ENCODE assay signal across 1 cellular context in the genomic region with DNA sequence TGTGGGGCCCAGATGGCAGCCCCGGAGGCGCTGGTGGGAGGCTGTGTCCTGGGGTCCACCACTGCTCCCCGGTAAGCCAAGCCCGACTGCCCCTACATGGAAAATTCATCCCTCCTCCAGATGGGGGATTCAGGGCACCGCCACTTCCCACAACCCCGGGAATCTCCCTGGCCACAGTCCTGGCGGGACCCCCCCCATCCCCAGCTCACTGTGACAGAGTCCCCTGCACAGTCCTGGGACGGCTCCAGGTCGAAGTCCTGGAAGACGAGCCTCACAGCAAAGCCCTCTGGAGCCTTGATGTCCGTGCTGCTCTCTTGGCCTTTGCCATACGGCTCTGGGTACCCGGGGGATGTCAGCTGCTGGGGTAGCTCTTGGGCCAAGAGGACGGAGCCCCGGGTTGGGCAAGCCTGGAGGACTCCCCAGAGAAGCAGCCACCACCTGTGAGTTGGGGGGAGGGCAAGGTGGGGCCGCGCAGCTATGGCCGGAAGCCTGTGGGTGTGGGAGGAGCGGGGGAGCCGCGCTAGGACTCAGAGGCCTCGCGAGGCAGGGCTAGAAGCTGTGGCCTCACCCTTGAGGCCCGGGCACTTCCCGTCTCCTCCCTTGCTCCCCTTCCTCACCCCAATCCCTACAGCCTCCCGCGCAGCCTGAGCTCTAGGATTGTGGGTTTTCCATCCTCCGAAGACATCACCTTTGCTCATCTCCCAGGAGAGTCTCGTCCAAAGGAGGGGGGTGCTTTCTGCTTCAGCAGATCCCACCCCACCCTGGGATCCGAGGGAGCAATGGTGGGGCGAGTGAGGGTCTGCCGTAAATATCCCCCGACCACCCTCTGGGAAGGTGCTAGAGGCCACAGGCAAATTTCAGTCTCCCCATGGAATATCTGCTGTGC.
A peak's percentile ranks its signal among the peaks of the same experiment; 100 is the strongest.
TF ChIP-seq lines count a peak whose summit lies in the region.

No MANE protein-coding gene starts in this region.

TF ChIP-seq in HepG2, 621 proteins besides CTCF, POLR2A, EP300 and RAD21 (continued from another document):
- TF ChIP-seq ZKSCAN5 (CRISPR knock-in tag; IDR thresholded peaks at IDR 0.05) = no peak
- 0 out of 2 replicates have a peak, but pooled peaks have one; percentile 45 for TF ChIP-seq HES4 (CRISPR knock-in tag; IDR thresholded peaks at IDR 0.05; ENCODE audit: borderline replicate concordance)
- TF ChIP-seq ATF3 (CRISPR knock-in tag; IDR thresholded peaks at IDR 0.05) = no peak
- TF ChIP-seq, protein P1, sequence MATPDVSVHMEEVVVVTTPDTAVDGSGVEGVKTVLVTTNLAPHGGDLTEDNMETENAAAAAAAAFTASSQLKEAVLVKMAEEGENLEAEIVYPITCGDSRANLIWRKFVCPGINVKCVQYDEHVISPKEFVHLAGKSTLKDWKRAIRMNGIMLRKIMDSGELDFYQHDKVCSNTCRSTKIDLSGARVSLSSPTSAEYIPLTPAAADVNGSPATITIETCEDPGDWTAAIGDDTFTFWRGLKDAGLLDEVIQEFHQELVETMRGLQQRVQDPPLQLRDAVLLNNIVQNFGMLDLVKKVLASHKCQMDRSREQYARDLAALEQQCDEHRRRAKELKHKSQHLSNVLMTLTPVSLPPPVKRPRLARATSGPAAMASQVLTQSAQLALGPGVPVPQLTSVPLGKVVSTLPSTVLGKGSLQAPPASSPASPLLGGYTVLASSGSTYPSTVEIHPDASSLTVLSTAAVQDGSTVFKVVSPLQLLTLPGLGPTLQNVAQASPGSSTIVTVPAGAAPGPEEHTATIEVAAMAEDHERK (CRISPR knock-in tag; IDR thresholded peaks at IDR 0.05; ENCODE audit: low read depth) = no peak
- TF ChIP-seq ZNF644 (CRISPR knock-in tag; IDR thresholded peaks at IDR 0.05; ENCODE audit: low read depth) = no peak
- TF ChIP-seq ZNF850 (CRISPR knock-in tag; conservative IDR thresholded peaks at IDR 0.05) = no peak
- no peak for TF ChIP-seq ZSCAN29 (CRISPR knock-in tag; conservative IDR thresholded peaks at IDR 0.05)
- TF ChIP-seq, protein P2, sequence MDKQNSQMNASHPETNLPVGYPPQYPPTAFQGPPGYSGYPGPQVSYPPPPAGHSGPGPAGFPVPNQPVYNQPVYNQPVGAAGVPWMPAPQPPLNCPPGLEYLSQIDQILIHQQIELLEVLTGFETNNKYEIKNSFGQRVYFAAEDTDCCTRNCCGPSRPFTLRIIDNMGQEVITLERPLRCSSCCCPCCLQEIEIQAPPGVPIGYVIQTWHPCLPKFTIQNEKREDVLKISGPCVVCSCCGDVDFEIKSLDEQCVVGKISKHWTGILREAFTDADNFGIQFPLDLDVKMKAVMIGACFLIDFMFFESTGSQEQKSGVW (CRISPR knock-in tag; IDR thresholded peaks at IDR 0.05; ENCODE audit: borderline replicate concordance) = no peak
- no peak for TF ChIP-seq ZSCAN20 (CRISPR knock-in tag; IDR thresholded peaks at IDR 0.05; ENCODE audit: borderline replicate concordance)
- TF ChIP-seq ZBTB4 (CRISPR knock-in tag; IDR thresholded peaks at IDR 0.05; ENCODE audit: borderline replicate concordance) = peak; percentile 78; the same call in 1 of the 2 replicates
- TF ChIP-seq HDAC1 (CRISPR knock-in tag; IDR thresholded peaks at IDR 0.05) = peak; percentile 78
- TF ChIP-seq ESRRA (CRISPR knock-in tag; IDR thresholded peaks at IDR 0.05; ENCODE audit: low read depth) = no peak
- no peak for TF ChIP-seq ZNF7 (CRISPR knock-in tag; IDR thresholded peaks at IDR 0.05)
- TF ChIP-seq NFKB2 (CRISPR knock-in tag; IDR thresholded peaks at IDR 0.05; ENCODE audit: borderline replicate concordance) = peak; percentile 69; the same call in 1 of the 2 replicates
- peak; percentile 30; the same call in 1 of the 2 replicates for TF ChIP-seq ZNF441 (CRISPR knock-in tag; IDR thresholded peaks at IDR 0.05; ENCODE audit: borderline replicate concordance)
- TF ChIP-seq, protein P3, sequence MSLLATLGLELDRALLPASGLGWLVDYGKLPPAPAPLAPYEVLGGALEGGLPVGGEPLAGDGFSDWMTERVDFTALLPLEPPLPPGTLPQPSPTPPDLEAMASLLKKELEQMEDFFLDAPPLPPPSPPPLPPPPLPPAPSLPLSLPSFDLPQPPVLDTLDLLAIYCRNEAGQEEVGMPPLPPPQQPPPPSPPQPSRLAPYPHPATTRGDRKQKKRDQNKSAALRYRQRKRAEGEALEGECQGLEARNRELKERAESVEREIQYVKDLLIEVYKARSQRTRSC (CRISPR knock-in tag; IDR thresholded peaks at IDR 0.05; ENCODE audit: low read depth) = no peak
- peak; percentile 55; the same call in 1 of the 2 replicates for TF ChIP-seq ZNF460 (CRISPR knock-in tag; IDR thresholded peaks at IDR 0.05; ENCODE audit: borderline replicate concordance)
TF ChIP-seq in HepG2: peak in this region for 250.
